8 cellular contexts compared by ENCODE assay signal in the genomic region with DNA sequence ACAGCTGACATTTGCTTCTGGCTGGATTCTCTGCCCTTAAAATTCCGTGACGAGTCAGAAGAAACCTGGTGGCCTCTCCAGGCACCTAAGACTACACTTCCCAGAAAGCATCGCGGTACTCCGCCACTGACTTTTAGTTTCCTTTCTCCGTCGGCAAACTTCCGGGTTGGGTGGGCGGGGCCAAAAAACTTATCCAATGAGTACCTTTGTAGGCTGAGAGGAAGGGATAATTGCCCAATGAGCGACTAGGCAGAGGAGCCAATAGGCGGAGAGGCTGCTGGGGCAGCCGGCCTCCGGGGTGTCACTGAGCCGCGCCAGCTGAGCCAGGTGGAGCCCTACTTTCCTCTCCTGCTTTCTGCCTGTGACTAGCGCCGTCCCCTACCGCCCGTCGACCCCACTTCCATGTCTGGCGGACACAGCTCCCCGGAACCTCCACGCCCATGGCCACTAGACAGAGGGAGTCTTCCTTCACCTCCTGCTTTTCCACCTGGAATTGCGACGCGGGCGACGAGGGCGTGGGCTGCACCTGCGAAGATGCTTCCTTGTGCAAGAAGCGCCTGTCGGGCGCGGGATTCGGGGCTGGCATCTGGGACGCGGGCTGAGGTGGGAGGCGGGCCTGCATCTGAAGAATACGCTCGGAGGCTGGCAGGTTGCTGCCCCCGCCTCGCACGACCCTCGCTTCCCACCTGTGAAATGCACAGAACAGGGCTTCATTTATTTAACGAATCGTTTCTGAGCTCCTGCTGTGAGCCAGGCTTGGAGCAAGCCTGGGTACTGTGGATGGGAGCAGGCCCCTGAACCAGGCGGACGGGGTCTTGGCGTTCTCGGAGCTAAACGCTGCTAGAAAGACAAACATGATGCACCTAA. TPM values are rescaled to one million over a fixed set of nuclear protein-coding genes. Genes with fewer than 3 reads are reported as not detected.
DNase-seq lines count a peak whose midpoint lies in the region; ATAC-seq, FAIRE-seq and TF ChIP-seq lines count a peak whose summit lies in the region.

No MANE protein-coding gene starts in this region.

- H3K27ac Mint-ChIP-seq in mesothelial cell of epicardium, result peak overlapping the region; percentile 96

- H3K36me3 ChIP-seq in HUES48 (ENCODE audit: control insufficient read depth, insufficient read depth, low read length) (no peaks in the 10 kb centered on the region), NT2/D1 (ENCODE audit: insufficient read depth, insufficient read length, low read length) (no peaks in the 10 kb centered on the region), endothelial cell of umbilical vein (ENCODE audit: control insufficient read depth in 2 of 2, extremely low read depth in 1 of 2, insufficient read depth in 2 of 2, low read length in 2 of 2) (no peaks in the 10 kb centered on the region)

- H3K9me1 ChIP-seq in endothelial cell of umbilical vein (replicated peaks; ENCODE audit: control insufficient read depth, extremely low read depth, insufficient read depth, low read length), result no peaks in the 10 kb centered on the region

- peak overlapping the region; percentile 100 for H2AFZ ChIP-seq in endothelial cell of umbilical vein (ENCODE audit: low read depth, low read length)

- H3K27me3 ChIP-seq in HUES48 (ENCODE audit: control insufficient read depth, insufficient read depth, low read length) (no peaks in the 10 kb centered on the region), NT2/D1 (ENCODE audit: insufficient read depth, insufficient read length) (no peaks in the 10 kb centered on the region), endothelial cell of umbilical vein (ENCODE audit: control insufficient read depth in 2 of 2, insufficient read depth in 2 of 2, low read length in 2 of 2) (no peaks in the 10 kb centered on the region)

- ATAC-seq in GM21423 (IDR thresholded peaks at IDR 0.05; ENCODE audit: unreplicated experiment), result peak; percentile 93

- POLR2A ChIA-PET in endothelial cell of umbilical vein (lab: Charles Lee), result interaction anchor here (0.7 kb wide), 2 partner anchors 16 to 132 kb away, joined by 3 to 8 read pairs; no protein-coding TSS in a partner anchor

- H3K9me3 ChIP-seq in HUES48 (ENCODE audit: control insufficient read depth, insufficient read depth, low read length) (no peaks in the 10 kb centered on the region), NT2/D1 (ENCODE audit: insufficient read depth, low read length) (no peaks in the 10 kb centered on the region), endothelial cell of umbilical vein (replicated peaks; ENCODE audit: control insufficient read depth, insufficient read depth, low read length) (no peaks in the 10 kb centered on the region)

- H3K9me3 Mint-ChIP-seq in mesothelial cell of epicardium, result no peaks in the 10 kb centered on the region

- peak; percentile 72 for TF ChIP-seq POLR2A in endothelial cell of umbilical vein (IDR thresholded peaks at IDR 0.05; ENCODE audit: low read depth, low read length)

- FAIRE-seq in endothelial cell of umbilical vein (lab: Jason Lieb, UNC), result peak; percentile 99

- H4K20me1 ChIP-seq in endothelial cell of umbilical vein (replicated peaks; ENCODE audit: control insufficient read depth, extremely low read depth, insufficient read depth, low read length), result no peaks in the 10 kb centered on the region

- H3K4me2 ChIP-seq in endothelial cell of umbilical vein (ENCODE audit: insufficient read depth, low read length), result peak overlapping the region; percentile 93

- peaks cover 14% of the 10 kb centered on the region for H3K4me1 Mint-ChIP-seq in mesothelial cell of epicardium

- TF ChIP-seq CTCF in endothelial cell of umbilical vein (IDR thresholded peaks at IDR 0.05; ENCODE audit: extremely low read depth in 1 of 2, insufficient read depth in 1 of 2, low read depth in 1 of 2, low read length in 2 of 2) (no peak), mesothelial cell of epicardium (IDR thresholded peaks at IDR 0.05; ENCODE audit: unreplicated experiment) (no peak)

- DNase-seq in Caki2 (ENCODE audit: low read depth) (peak; percentile 90), NT2/D1 (ENCODE audit: low read depth, low spot score) (peak; percentile 94), endothelial cell of umbilical vein (ENCODE audit: low read depth, low spot score) (peak; percentile 96), mesothelial cell of epicardium (ENCODE audit: low spot score in 2 of 2, unreplicated experiment in 2 of 2) (peak; percentile 78 to 84)
- DNase-seq in activated CD8-positive, alpha-beta memory T cell treated with anti-CD3 and anti-CD28 coated beads, Interleukin-2, amount 50 U/mL, for 4 hours, result peak; percentile 85
- peak; percentile 72 to 89 for DNase-seq in stimulated activated CD8-positive, alpha-beta memory T cell treated with anti-CD3 and anti-CD28 coated beads, Interleukin-15, amount 100 ng/mL, for 4 hours (ENCODE audit: low read depth in 2 of 2)

- H3K27ac ChIP-seq in HUES48 (ENCODE audit: low read depth, low read length) (peak overlapping the region; percentile 32), endothelial cell of umbilical vein (ENCODE audit: insufficient read depth, low read depth, low read length) (peak overlapping the region; percentile 35)

- intact Hi-C loops in endothelial cell of umbilical vein (cut with micrococcal nuclease), result loop anchor here (1.0 kb wide), 2 partner anchors 18 to 80 kb away; a partner anchor contains a TSS

- peak overlapping the region; percentile 98 for H3K4me3 Mint-ChIP-seq in mesothelial cell of epicardium

- H3K9ac ChIP-seq in HUES48 (ENCODE audit: low read depth, low read length) (peak overlapping the region; percentile 63; the same call in 1 of the 2 replicates), NT2/D1 (ENCODE audit: insufficient read length, low read depth) (peak overlapping the region; percentile 88), endothelial cell of umbilical vein (replicated peaks; ENCODE audit: extremely low read depth, insufficient read depth, low read length) (peak overlapping the region; percentile 72)

- TSS peak; percentile 82 for BruUV-seq in endothelial cell of umbilical vein (replicated peaks; lab: Mats Ljungman, UMichigan)

- dilution Hi-C loops in endothelial cell of umbilical vein (cut with MboI; ENCODE audit: extremely low pct_ligation_motif_present, low sequenced_read_pairs), result no loop called here

- H3K79me2 ChIP-seq in endothelial cell of umbilical vein (ENCODE audit: control insufficient read depth, insufficient read depth, low read length), result peaks cover 4% of the 10 kb centered on the region

- CTCF ChIA-PET in endothelial cell of umbilical vein (lab: Charles Lee), result interaction anchor here (0.6 to 1.9 kb wide), 3 partner anchors 17 to 143 kb away, joined by 3 to 6 read pairs (median 4); no protein-coding TSS in a partner anchor

- in situ Hi-C loops in Caki2 (cut with HindIII; ENCODE audit: low pct_unique_long_range_greater_than_20kb, low sequenced_read_pairs), result no loop called here

- H3K4me1 ChIP-seq in HUES48 (ENCODE audit: control insufficient read depth, insufficient read depth, low read length), result no peaks in the 10 kb centered on the region
- peaks cover 2% of the 10 kb centered on the region for H3K4me1 ChIP-seq in NT2/D1 (ENCODE audit: insufficient read depth, insufficient read length)
- peaks cover 6% of the 10 kb centered on the region for H3K4me1 ChIP-seq in endothelial cell of umbilical vein (ENCODE audit: control insufficient read depth, extremely low read depth, insufficient read depth, low read length)

- no peaks in the 10 kb centered on the region for H3K36me3 Mint-ChIP-seq in mesothelial cell of epicardium

- peak overlapping the region; percentile 97 for H3K4me3 ChIP-seq in HUES48 (ENCODE audit: low read depth, low read length)
- peak overlapping the region; percentile 87 for H3K4me3 ChIP-seq in NT2/D1 (ENCODE audit: insufficient read length, low read depth)
- peak overlapping the region; percentile 85 to 97 (median 93) for H3K4me3 ChIP-seq in endothelial cell of umbilical vein (replicated peaks in 1 of 3; ENCODE audit: insufficient read depth in 1 of 3, low read depth in 1 of 3, low read length in 3 of 3)

- peaks cover 7% of the 10 kb centered on the region for H3K27me3 Mint-ChIP-seq in mesothelial cell of epicardium (ENCODE audit: low read depth)

TF ChIP-seq in endothelial cell of umbilical vein, 7 proteins besides CTCF, POLR2A, EP300 and RAD21:
- TF ChIP-seq EZH2 (IDR thresholded peaks at IDR 0.05; ENCODE audit: borderline replicate concordance, low read depth, low read length, severe bottlenecking) (no peak), JUN (IDR thresholded peaks at IDR 0.05; ENCODE audit: borderline replicate concordance, insufficient read depth, insufficient read length, low read depth) (no peak), MYC (IDR thresholded peaks at IDR 0.05; ENCODE audit: low read depth, low read length) (no peak), FOS (IDR thresholded peaks at IDR 0.05; ENCODE audit: borderline replicate concordance, insufficient read depth, low read length) (no peak), POLR2AphosphoS5 (IDR thresholded peaks at IDR 0.05; ENCODE audit: insufficient read depth, low read depth, low read length) (peak; percentile 57)
- TF ChIP-seq, protein P1, sequence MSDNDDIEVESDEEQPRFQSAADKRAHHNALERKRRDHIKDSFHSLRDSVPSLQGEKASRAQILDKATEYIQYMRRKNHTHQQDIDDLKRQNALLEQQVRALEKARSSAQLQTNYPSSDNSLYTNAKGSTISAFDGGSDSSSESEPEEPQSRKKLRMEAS (IDR thresholded peaks at IDR 0.05; ENCODE audit: insufficient read depth, insufficient read length), result no peak

RNA-seq across cellular contexts. Expression of a gene that starts 16.5 kb away (rescaled TPM):
- total RNA-seq in Caki2 (2014; rRNA removed; shearing (Covaris generic); ENCODE audit: low replicate concordance), result 17.6 and 20.2 TPM in 2 replicates
- total RNA-seq in endothelial cell of umbilical vein (151 and 164 TPM in 2 replicates), mesothelial cell of epicardium (77.4 to 81.3 TPM (median 77.7 TPM) in 3 replicates)
- polyA plus RNA-seq in endothelial cell of umbilical vein, result 63.1 and 65.8 TPM in 2 replicates
- 67.5 and 72.3 TPM in 2 replicates for polyA plus RNA-seq in endothelial cell of umbilical vein (2011; cell fraction: cytosol; rRNA removed)
- 155 and 157 TPM in 2 replicates for polyA plus RNA-seq in endothelial cell of umbilical vein (2011; cell fraction: nucleus; rRNA removed)
- polyA plus RNA-seq in endothelial cell of umbilical vein (2012), result 88.4 and 132 TPM in 2 replicates
- 119 and 130 TPM in 2 replicates for polyA minus RNA-seq in endothelial cell of umbilical vein
- polyA minus RNA-seq in endothelial cell of umbilical vein (2011; cell fraction: cytosol; rRNA and poly(A)+ RNA removed), result 27.0 TPM
- 123 and 174 TPM in 2 replicates for polyA minus RNA-seq in endothelial cell of umbilical vein (2011; cell fraction: nucleus; rRNA and poly(A)+ RNA removed)

Comparison
In these comparisons a context has a peak if more than half of its experiments do, and no peak if none do; other contexts are left out.
1. Peak in every context shown above with its lines: DNase-seq, ATAC-seq, H3K4me3 ChIP-seq and H3K27ac ChIP-seq.